Comparison of ENCODE assay signal across 8 cellular contexts in the genomic region with DNA sequence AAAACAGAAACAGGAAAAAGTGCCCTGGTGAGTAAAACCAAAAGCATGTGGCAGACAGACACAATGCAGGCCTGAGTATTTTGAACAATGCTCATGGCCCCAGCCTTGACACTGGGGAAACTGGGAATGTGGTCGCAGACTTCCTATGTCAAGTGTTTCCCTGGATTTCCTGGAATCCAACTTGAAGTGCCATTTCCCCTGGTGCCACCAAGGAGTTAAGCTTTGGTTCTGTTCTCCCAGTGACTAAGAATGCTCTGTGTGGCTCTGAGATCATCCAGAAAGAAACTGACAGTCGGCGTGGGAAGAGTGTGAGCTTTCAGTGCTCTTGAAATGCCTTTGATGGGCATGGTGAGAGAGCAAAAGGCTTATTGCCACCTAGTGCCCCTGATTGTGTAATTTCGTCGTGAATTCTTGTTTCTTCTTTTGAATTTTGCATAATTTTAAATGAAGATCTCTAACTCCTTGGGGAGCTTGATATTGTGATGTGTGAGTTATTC.
DNase-seq lines count a peak whose midpoint lies in the region; ATAC-seq and TF ChIP-seq lines count a peak whose summit lies in the region.

No MANE protein-coding gene starts in this region.

- no peaks in the 10 kb centered on the region for H3K79me2 ChIP-seq in neural cell (replicated peaks; ENCODE audit: insufficient read depth, low read length)

- H3F3A ChIP-seq in neural cell (ENCODE audit: insufficient read depth, low read length, poor library complexity, severe bottlenecking): no peaks in the 10 kb centered on the region

- no peak overlapping the region for H3K4me2 ChIP-seq in neural cell (ENCODE audit: low read length)

- H2AFZ ChIP-seq in neural cell (ENCODE audit: low read depth, low read length): no peak overlapping the region

- no peaks in the 10 kb centered on the region for H3K27me3 Mint-ChIP-seq in endothelial cell (ENCODE audit: unreplicated experiment)

- H3K9me3 Mint-ChIP-seq in endothelial cell (ENCODE audit: unreplicated experiment): no peaks in the 10 kb centered on the region

- H3K9ac ChIP-seq in neural cell (ENCODE audit: low read length): no peak overlapping the region

- no peaks in the 10 kb centered on the region for H3K9me2 ChIP-seq in neural cell (ENCODE audit: insufficient read depth, low read length)

- peaks cover 48% of the 10 kb centered on the region for H3K4me1 Mint-ChIP-seq in endothelial cell (ENCODE audit: unreplicated experiment)

- WGBS in upper lobe of left lung, 2 donors: 13 to 19% methylated on average over 5 of the region's 5 CpGs

- peaks cover 65% of the 10 kb centered on the region for H3K4me1 ChIP-seq in SJSA1 (replicated peaks)
- peaks cover 23 to 34% (median 30%) of the 10 kb centered on the region in 4 donors for H3K4me1 ChIP-seq in upper lobe of left lung

- no peak for TF ChIP-seq CTCF in AG10803 (conservative IDR thresholded peaks at IDR 0.05; ENCODE audit: low read length)
- no peak for TF ChIP-seq CTCF in endothelial cell (IDR thresholded peaks at IDR 0.05; ENCODE audit: unreplicated experiment)
- no peak for TF ChIP-seq CTCF in neural cell (IDR thresholded peaks at IDR 0.05; ENCODE audit: poor library complexity, severe bottlenecking)
- peak in 1 of 6 experiments; percentile 5 for TF ChIP-seq CTCF in upper lobe of left lung (IDR thresholded peaks at IDR 0.05)

- H3K27ac ChIP-seq in SJSA1 (peak overlapping the region; percentile 96), neural cell (ENCODE audit: low read length) (peak overlapping the region; percentile 34), upper lobe of left lung (peak overlapping the region; percentile 49 to 67 (median 64))

- no peaks in the 10 kb centered on the region for H4K20me1 ChIP-seq in neural cell (ENCODE audit: insufficient read depth)

- H3K9me3 ChIP-seq in SJSA1 (replicated peaks) (no peaks in the 10 kb centered on the region), neural cell (ENCODE audit: low read length) (peaks cover under 1% of the 10 kb centered on the region), upper lobe of left lung (no peaks in the 10 kb centered on the region)

- peak; percentile 52 to 53 for ATAC-seq in upper lobe of left lung (ENCODE audit: low FRiP score in 2 of 2)
- ATAC-seq in GM21723 (IDR thresholded peaks at IDR 0.05; ENCODE audit: unreplicated experiment): no peak

- no peak for TF ChIP-seq POLR2A in upper lobe of left lung (IDR thresholded peaks at IDR 0.05)

- no peaks in the 10 kb centered on the region for H3K36me3 ChIP-seq in SJSA1
- H3K36me3 ChIP-seq in neural cell (ENCODE audit: insufficient read depth, low read length): no peaks in the 10 kb centered on the region
- no peaks in the 10 kb centered on the region for H3K36me3 ChIP-seq in upper lobe of left lung

- TF ChIP-seq EP300 in neural cell (conservative IDR thresholded peaks at IDR 0.05; ENCODE audit: poor library complexity, severe bottlenecking) (no peak), upper lobe of left lung (IDR thresholded peaks at IDR 0.05) (no peak)

- DNase-seq in AG10803 (ENCODE audit: low read depth) (peak; percentile 90), SJSA1 (ENCODE audit: low read depth in 1 of 2, low spot score in 2 of 2) (peak; percentile 97 to 98), endothelial cell (ENCODE audit: low spot score) (peak; percentile 31), upper lobe of left lung (peak in 1 of 2 donors; percentile 26), iPS-NIHi7 (ENCODE audit: extremely low spot score) (no peak), DMS153 (lab: John Stamatoyannopoulos, UW) (no peak)

- no peak for TF ChIP-seq RAD21 in neural cell (conservative IDR thresholded peaks at IDR 0.05)

- peaks cover 6% of the 10 kb centered on the region for H3K36me3 Mint-ChIP-seq in endothelial cell (ENCODE audit: low read depth, unreplicated experiment)

- no peak overlapping the region for H3K4me3 Mint-ChIP-seq in endothelial cell (ENCODE audit: unreplicated experiment)

- H3K27me3 ChIP-seq in SJSA1 (replicated peaks) (no peaks in the 10 kb centered on the region), neural cell (ENCODE audit: insufficient read depth, low read depth, low read length) (no peaks in the 10 kb centered on the region), upper lobe of left lung (no peaks in the 10 kb centered on the region)

- H3K4me3 ChIP-seq in AG10803 (ENCODE audit: low read length) (no peak overlapping the region), SJSA1 (no peak overlapping the region), neural cell (ENCODE audit: low read length) (no peak overlapping the region), upper lobe of left lung (no peak overlapping the region)

- H3K27ac Mint-ChIP-seq in endothelial cell (ENCODE audit: unreplicated experiment): peak overlapping the region; percentile 97

TF ChIP-seq in neural cell, 6 proteins besides CTCF, POLR2A, EP300 and RAD21:
- TF ChIP-seq POLR2AphosphoS5 (IDR thresholded peaks at IDR 0.05) (peak; percentile 12), SMC3 (conservative IDR thresholded peaks at IDR 0.05; ENCODE audit: poor library complexity) (no peak)

Comparison
In these comparisons a context has a peak if more than half of its experiments do, and no peak if none do; other contexts are left out.
1. DNase-seq: peak in AG10803 (single experiment), SJSA1 (2 of 2) and endothelial cell (single experiment); none in iPS-NIHi7 (single experiment) and DMS153 (single experiment).
2. H3K27ac ChIP-seq: peak in every context shown above with its lines; median percentile 96 in SJSA1; 64 in upper lobe of left lung; 34 in neural cell.